8 cellular contexts compared by ENCODE assay signal in genomic region chr16:75622762-75623605, GRCh38. TPM values are rescaled to one million over a fixed set of nuclear protein-coding genes. Genes with fewer than 3 reads are reported as not detected.
A peak's percentile ranks its signal among the peaks of the same experiment; 100 is the strongest.
DNase-seq lines count a peak whose midpoint lies in the region; ATAC-seq and TF ChIP-seq lines count a peak whose summit lies in the region.

Gene ADAT1 (minus strand): TSS chr16:75623281. CDS start chr16:75620799, 2,482 bp downstream.

- peaks cover 39% of the 10 kb centered on the region for H3K36me3 Mint-ChIP-seq in T-helper 1 cell treated with Interleukin-12 subunit alpha and Interleukin-12 subunit beta and Interleukin-4 antibody, amounts not matched to agents 30 μg/mL and 1 μg/mL, for 36 hours (ENCODE audit: low read depth)
- H3K36me3 Mint-ChIP-seq in progenitor cell of endocrine pancreas (ENCODE audit: insufficient read depth): peaks cover 24% of the 10 kb centered on the region

- no peaks in the 10 kb centered on the region for H3K9me3 Mint-ChIP-seq in T-helper 1 cell treated with Interleukin-12 subunit alpha and Interleukin-12 subunit beta and Interleukin-4 antibody, amounts not matched to agents 30 μg/mL and 1 μg/mL, for 36 hours
- H3K9me3 Mint-ChIP-seq in progenitor cell of endocrine pancreas (ENCODE audit: low read depth): no peaks in the 10 kb centered on the region

- H3K4me1 Mint-ChIP-seq in T-helper 1 cell treated with Interleukin-12 subunit alpha and Interleukin-12 subunit beta and Interleukin-4 antibody, amounts not matched to agents 30 μg/mL and 1 μg/mL, for 36 hours (ENCODE audit: low read depth): peaks cover 39% of the 10 kb centered on the region
- H3K4me1 Mint-ChIP-seq in progenitor cell of endocrine pancreas (ENCODE audit: low read depth): peaks cover 17% of the 10 kb centered on the region

- peak; percentile 93 for ATAC-seq in HG02884 (IDR thresholded peaks at IDR 0.05; ENCODE audit: unreplicated experiment)
- peak; percentile 97 to 99 for ATAC-seq in left cardiac atrium

- TF ChIP-seq CTCF in GM13977 (IDR thresholded peaks at IDR 0.05; ENCODE audit: extremely low read depth, insufficient read depth, missing control alignments) (no peak), progenitor cell of endocrine pancreas (IDR thresholded peaks at IDR 0.05; ENCODE audit: unreplicated experiment) (no peak)

- DNase-seq in GM13977 (ENCODE audit: low spot score) (peak; percentile 91), NCI-H1694 (lab: John Stamatoyannopoulos, UW) (peak; percentile 95), amniotic stem cell (lab: John Stamatoyannopoulos, UW) (peak; percentile 96), left cardiac atrium (peak; percentile 100), progenitor cell of endocrine pancreas (ENCODE audit: low spot score, unreplicated experiment) (peak; percentile 92), ureter (ENCODE audit: low spot score) (peak; percentile 98)

- intact Hi-C loops in left cardiac atrium (cut with DNase I): loop anchor here in 1 of 2 donors (2.0 kb wide), 1 partner anchor 68 kb away; no protein-coding TSS in a partner anchor

- peak within 1 kb of the TSS; percentile 95 for H3K4me3 Mint-ChIP-seq in T-helper 1 cell treated with Interleukin-12 subunit alpha and Interleukin-12 subunit beta and Interleukin-4 antibody, amounts not matched to agents 30 μg/mL and 1 μg/mL, for 36 hours
- H3K4me3 Mint-ChIP-seq in progenitor cell of endocrine pancreas (ENCODE audit: low read depth): peak within 1 kb of the TSS; percentile 99

- H3K27ac Mint-ChIP-seq in T-helper 1 cell treated with Interleukin-12 subunit alpha and Interleukin-12 subunit beta and Interleukin-4 antibody, amounts not matched to agents 30 μg/mL and 1 μg/mL, for 36 hours: peak within 1 kb of the TSS; percentile 98
- peak within 1 kb of the TSS; percentile 99 for H3K27ac Mint-ChIP-seq in progenitor cell of endocrine pancreas

- H3K27me3 Mint-ChIP-seq in T-helper 1 cell treated with Interleukin-12 subunit alpha and Interleukin-12 subunit beta and Interleukin-4 antibody, amounts not matched to agents 30 μg/mL and 1 μg/mL, for 36 hours (ENCODE audit: low read depth): no peaks in the 10 kb centered on the region
- H3K27me3 Mint-ChIP-seq in progenitor cell of endocrine pancreas: no peaks in the 10 kb centered on the region

- in situ Hi-C loops in GM13977 (cut with MboI; ENCODE audit: low pct_unique_long_range_greater_than_20kb, low sequenced_read_pairs, unreplicated experiment): no loop called here

RNA-seq across cellular contexts. Expression of gene ADAT1, which starts in this region (rescaled TPM):
- total RNA-seq in left cardiac atrium (10 to 100 TPM; 18.6 to 25.3 TPM), progenitor cell of endocrine pancreas (61.2 and 65.8 TPM in 2 replicates), ureter (87.1 TPM)

Comparison
In these comparisons a context has a peak if more than half of its experiments do, and no peak if none do; other contexts are left out.
1. Peak in every context shown above with its lines: DNase-seq and ATAC-seq.